In genomic region chr7:36279251-36279925, GRCh38 we compare ENCODE assay signal across 8 cellular contexts.
DNase-seq lines count a peak whose midpoint lies in the region; ATAC-seq and FAIRE-seq lines count a peak whose summit lies in the region.
"Had no signal": no experiment of that assay in that cellular context is flagged by ENCODE, and none has a peak within 500 bp of the region (broad histone marks: within the 10 kb centered on the region; RNA-seq: fewer than 3 reads in every experiment).

No MANE protein-coding gene starts in this region.

- no peak overlapping the region for H3K4me3 Mint-ChIP-seq in T-helper 17 cell
- no peak overlapping the region for H3K4me3 Mint-ChIP-seq in stimulated activated memory B cell treated with anti-CD40 and anti-IgM and Interleukin-4, amounts not matched to agents 10 μg/mL and 1 μg/mL and 100 μg/mL, for 72 hours

- peaks cover 24% of the 10 kb centered on the region for H3K4me1 Mint-ChIP-seq in T-helper 17 cell
- peaks cover 47% of the 10 kb centered on the region for H3K4me1 Mint-ChIP-seq in stimulated activated memory B cell treated with anti-CD40 and anti-IgM and Interleukin-4, amounts not matched to agents 10 μg/mL and 1 μg/mL and 100 μg/mL, for 72 hours

- ATAC-seq in GM19025 (IDR thresholded peaks at IDR 0.05; ENCODE audit: low read depth, unreplicated experiment) = peak; percentile 72
- peak; percentile 66 for ATAC-seq in HG02763 (IDR thresholded peaks at IDR 0.05; ENCODE audit: unreplicated experiment)
- ATAC-seq in T-helper 17 cell = no peak
- peak; percentile 68 for ATAC-seq in stimulated activated memory B cell treated with anti-CD40 and anti-IgM and Interleukin-4, amounts not matched to agents 10 μg/mL and 1 μg/mL and 100 μg/mL, for 72 hours

- DNase-seq in T-helper 17 cell (no peak), dedifferentiated amniotic fluid mesenchymal stem cell (ENCODE audit: extremely low spot score) (no peak), small intestine (no peak)
- no peak for DNase-seq in stimulated activated CD4-positive, alpha-beta T cell treated with anti-CD3 and anti-CD28 coated beads, Interleukin-4, amount 100 ng/mL, for 24 hours
- DNase-seq: hippocampal formation had no signal

- no peaks in the 10 kb centered on the region for H3K9me3 Mint-ChIP-seq in stimulated activated memory B cell treated with anti-CD40 and anti-IgM and Interleukin-4, amounts not matched to agents 10 μg/mL and 1 μg/mL and 100 μg/mL, for 72 hours

- FAIRE-seq in small intestine (lab: Jason Lieb, UNC) = no peak

- H3K9me3 ChIP-seq in T-helper 17 cell (ENCODE audit: control insufficient read depth, low read length, poor library complexity, severe bottlenecking) (no peaks in the 10 kb centered on the region), small intestine (ENCODE audit: control insufficient read depth, low read depth) (no peaks in the 10 kb centered on the region)

- H3K27ac ChIP-seq in small intestine (ENCODE audit: low read depth in 1 of 2, low read length in 1 of 2) = no peak overlapping the region

- 76 to 89% (median 85%) methylated on average over 9 of the region's 9 CpGs for WGBS in small intestine, 3 donors

- no peaks in the 10 kb centered on the region for H3K27me3 ChIP-seq in small intestine (ENCODE audit: control insufficient read depth in 2 of 2, insufficient read depth in 2 of 2, low read length in 2 of 2)

- H3K27me3 Mint-ChIP-seq in T-helper 17 cell = no peaks in the 10 kb centered on the region
- peaks cover 21% of the 10 kb centered on the region for H3K27me3 Mint-ChIP-seq in stimulated activated memory B cell treated with anti-CD40 and anti-IgM and Interleukin-4, amounts not matched to agents 10 μg/mL and 1 μg/mL and 100 μg/mL, for 72 hours

- H3K4me3 ChIP-seq in small intestine (ENCODE audit: low read depth in 1 of 2, low read length in 2 of 2) = no peak overlapping the region

- peaks cover 0 to 3% of the 10 kb centered on the region in 2 donors for H3K4me1 ChIP-seq in small intestine (ENCODE audit: control insufficient read depth in 2 of 2, insufficient read depth in 1 of 2, low read depth in 1 of 2, low read length in 1 of 2)

- no peaks in the 10 kb centered on the region for H3K36me3 ChIP-seq in small intestine (ENCODE audit: control insufficient read depth in 2 of 2, insufficient read depth in 2 of 2, low read length in 2 of 2)

- peak overlapping the region; percentile 66 for H3K27ac Mint-ChIP-seq in T-helper 17 cell
- peak overlapping the region; percentile 33 for H3K27ac Mint-ChIP-seq in stimulated activated memory B cell treated with anti-CD40 and anti-IgM and Interleukin-4, amounts not matched to agents 10 μg/mL and 1 μg/mL and 100 μg/mL, for 72 hours

- no peaks in the 10 kb centered on the region for H3K36me3 Mint-ChIP-seq in T-helper 17 cell (ENCODE audit: low read depth)
- H3K36me3 Mint-ChIP-seq in stimulated activated memory B cell treated with anti-CD40 and anti-IgM and Interleukin-4, amounts not matched to agents 10 μg/mL and 1 μg/mL and 100 μg/mL, for 72 hours = no peaks in the 10 kb centered on the region
